In the genomic region with DNA sequence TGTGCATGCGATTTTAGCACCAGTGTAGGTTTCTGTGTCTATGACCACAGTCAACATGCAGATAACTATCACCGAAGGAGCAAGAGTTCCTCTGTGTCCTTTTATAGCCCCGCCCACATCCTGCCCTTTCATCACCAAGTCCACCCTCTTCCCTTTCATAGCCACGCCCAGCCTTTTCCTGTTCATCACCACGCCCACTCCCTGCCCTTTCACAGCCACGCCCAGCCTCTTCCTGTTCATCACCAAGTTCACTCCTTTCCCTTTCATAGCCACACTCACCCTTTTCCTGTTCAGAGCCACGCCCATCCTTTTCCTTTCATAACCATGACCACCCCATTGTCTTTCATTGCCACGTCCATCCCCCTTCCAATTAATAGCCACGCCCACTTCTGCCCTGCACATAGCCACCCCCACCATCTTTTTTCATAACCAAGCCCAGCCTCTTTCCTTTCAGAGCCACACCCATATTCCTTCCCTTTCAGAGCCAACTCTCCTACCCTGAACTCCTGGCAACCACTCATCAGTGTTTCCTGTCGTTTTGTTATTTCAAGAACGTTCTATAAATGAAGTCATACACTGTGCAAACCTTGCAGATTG, we compare ENCODE assay signal across 8 cellular contexts.
A peak's percentile ranks its signal among the peaks of the same experiment; 100 is the strongest.
DNase-seq lines count a peak whose midpoint lies in the region; ATAC-seq lines count a peak whose summit lies in the region.

No MANE protein-coding gene starts in this region.

- no peaks in the 10 kb centered on the region for H3K4me1 ChIP-seq in NT2/D1 (ENCODE audit: insufficient read depth, insufficient read length)

- no peak overlapping the region for H3K9ac ChIP-seq in NT2/D1 (ENCODE audit: insufficient read length, low read depth)

- peaks cover 17% of the 10 kb centered on the region for H3K9me3 Mint-ChIP-seq in activated T-helper 1 cell treated with anti-CD3 and anti-CD28 coated beads, Interleukin-12 subunit alpha, Interleukin-12 subunit beta, Interleukin-2, Interleukin-4 antibody, amounts not matched to agents 30 ng/mL and 10 ng/mL and 1 ng/mL, durations not matched to agents 14 hours and 24 hours and 36 hours

- peaks cover 14% of the 10 kb centered on the region for H3K4me1 Mint-ChIP-seq in activated T-helper 1 cell treated with anti-CD3 and anti-CD28 coated beads, Interleukin-12 subunit alpha, Interleukin-12 subunit beta, Interleukin-2, Interleukin-4 antibody, amounts not matched to agents 30 ng/mL and 10 ng/mL and 1 ng/mL, durations not matched to agents 14 hours and 24 hours and 36 hours (ENCODE audit: low read depth)

- H3K27me3 Mint-ChIP-seq in activated T-helper 1 cell treated with anti-CD3 and anti-CD28 coated beads, Interleukin-12 subunit alpha, Interleukin-12 subunit beta, Interleukin-2, Interleukin-4 antibody, amounts not matched to agents 30 ng/mL and 10 ng/mL and 1 ng/mL, durations not matched to agents 14 hours and 24 hours and 36 hours (ENCODE audit: insufficient read depth) = peaks cover 2% of the 10 kb centered on the region

- H3K36me3 Mint-ChIP-seq in activated T-helper 1 cell treated with anti-CD3 and anti-CD28 coated beads, Interleukin-12 subunit alpha, Interleukin-12 subunit beta, Interleukin-2, Interleukin-4 antibody, amounts not matched to agents 30 ng/mL and 10 ng/mL and 1 ng/mL, durations not matched to agents 14 hours and 24 hours and 36 hours (ENCODE audit: low read depth) = peaks cover 5% of the 10 kb centered on the region

- peak overlapping the region; percentile 29 for H3K27ac Mint-ChIP-seq in activated T-helper 1 cell treated with anti-CD3 and anti-CD28 coated beads, Interleukin-12 subunit alpha, Interleukin-12 subunit beta, Interleukin-2, Interleukin-4 antibody, amounts not matched to agents 30 ng/mL and 10 ng/mL and 1 ng/mL, durations not matched to agents 14 hours and 24 hours and 36 hours

- ATAC-seq in left ventricle myocardium superior = peak; percentile 95

- H3K9me3 ChIP-seq in NT2/D1 (ENCODE audit: insufficient read depth, low read length) = no peaks in the 10 kb centered on the region

- DNase-seq in DMS53 (lab: John Stamatoyannopoulos, UW) (peak; percentile 8), DMS53 treated with DMSO at 0.1 percent for 48 hours (lab: John Stamatoyannopoulos, UW; ENCODE audit: unreplicated experiment) (no peak), NT2/D1 (ENCODE audit: low read depth, low spot score) (peak; percentile 28), left ventricle myocardium superior (peak; percentile 69), hippocampal formation (lab: John Stamatoyannopoulos, UW) (no peak), GF-D8 (lab: John Stamatoyannopoulos, UW) (no peak)
- DNase-seq in activated T-helper 1 cell treated with anti-CD3 and anti-CD28 coated beads, Interleukin-12 subunit alpha, Interleukin-12 subunit beta, Interleukin-2, Interleukin-4 antibody, amounts not matched to agents 30 ng/mL and 10 ng/mL and 1 ng/mL, durations not matched to agents 14 hours and 24 hours and 36 hours (ENCODE audit: low spot score) = peak; percentile 75
- DNase-seq in stimulated activated CD8-positive, alpha-beta memory T cell treated with anti-CD3 and anti-CD28 coated beads, Interleukin-2, amount 100 ng/mL, for 1 hour (ENCODE audit: low read depth in 2 of 2) = peak; percentile 5 to 18

- H3K4me3 Mint-ChIP-seq in activated T-helper 1 cell treated with anti-CD3 and anti-CD28 coated beads, Interleukin-12 subunit alpha, Interleukin-12 subunit beta, Interleukin-2, Interleukin-4 antibody, amounts not matched to agents 30 ng/mL and 10 ng/mL and 1 ng/mL, durations not matched to agents 14 hours and 24 hours and 36 hours = peak overlapping the region; percentile 58

- H3K4me3 ChIP-seq in NT2/D1 (ENCODE audit: insufficient read length, low read depth) = no peak overlapping the region

- H3K36me3 ChIP-seq in NT2/D1 (ENCODE audit: insufficient read depth, insufficient read length, low read length) = no peaks in the 10 kb centered on the region

- intact Hi-C loops in activated T-helper 1 cell treated with anti-CD3 and anti-CD28 coated beads, Interleukin-12 subunit alpha, Interleukin-12 subunit beta, Interleukin-2, Interleukin-4 antibody, amounts not matched to agents 30 ng/mL and 10 ng/mL and 1 ng/mL, durations not matched to agents 14 hours and 24 hours and 36 hours (cut with micrococcal nuclease) = loop anchor here (10.0 kb wide), 1 partner anchor 1498 kb away; a partner anchor contains a TSS
- intact Hi-C loops in left ventricle myocardium superior (cut with micrococcal nuclease) = no loop called here

- no peaks in the 10 kb centered on the region for H3K27me3 ChIP-seq in NT2/D1 (ENCODE audit: insufficient read depth, insufficient read length)

Comparison
In these comparisons a context has a peak if more than half of its experiments do, and no peak if none do; other contexts are left out.
1. DNase-seq: peak in DMS53 (single experiment), NT2/D1 (single experiment), activated T-helper 1 cell treated with anti-CD3 and anti-CD28 coated beads, Interleukin-12 subunit alpha, Interleukin-12 subunit beta, Interleukin-2, Interleukin-4 antibody, amounts not matched to agents 30 ng/mL and 10 ng/mL and 1 ng/mL, durations not matched to agents 14 hours and 24 hours and 36 hours (single experiment), left ventricle myocardium superior (single experiment) and stimulated activated CD8-positive, alpha-beta memory T cell treated with anti-CD3 and anti-CD28 coated beads, Interleukin-2, amount 100 ng/mL, for 1 hour (2 of 2); none in DMS53 treated with DMSO at 0.1 percent for 48 hours (single experiment), hippocampal formation (0 of 2) and GF-D8 (single experiment).